8 cellular contexts compared by ENCODE assay signal in genomic region chr4:54658321-54659093, GRCh38. TPM values are rescaled to one million over a fixed set of nuclear protein-coding genes. Genes with fewer than 3 reads are reported as not detected.
DNase-seq lines count a peak whose midpoint lies in the region; TF ChIP-seq lines count a peak whose summit lies in the region.

No MANE protein-coding gene starts in this region.

- H3K4me2 ChIP-seq in neural cell (ENCODE audit: low read length) = peak overlapping the region; percentile 100

- TF ChIP-seq POLR2A in uterus (IDR thresholded peaks at IDR 0.05) = no peak

- no peaks in the 10 kb centered on the region for H4K20me1 ChIP-seq in neural cell (ENCODE audit: insufficient read depth)

- no peaks in the 10 kb centered on the region for H3K9me2 ChIP-seq in neural cell (ENCODE audit: insufficient read depth, low read length)

- DNase-seq in ELF-1 (ENCODE audit: low read depth, low spot score) (peak; percentile 91), HCEC 1CT (peak; percentile 13), NCI-H510A (lab: John Stamatoyannopoulos, UW) (peak; percentile 56), germinal center (ENCODE audit: low spot score) (peak; percentile 26), uterus (peak; percentile 18 to 35), HT-29 (ENCODE audit: low spot score) (no peak)
- peak; percentile 13 for DNase-seq in activated effector memory CD4-positive, alpha-beta T cell treated with Interleukin-2 at 50 U/mL for 16 hours

- peaks cover 59% of the 10 kb centered on the region for H3K27me3 ChIP-seq in neural cell (ENCODE audit: insufficient read depth, low read depth, low read length)
- H3K27me3 ChIP-seq in uterus = no peaks in the 10 kb centered on the region

- intact Hi-C loops in uterus (cut with DNase I; ENCODE audit: low total_unique reads) = no loop called here

- H3K27ac ChIP-seq in neural cell (ENCODE audit: low read length) (no peak overlapping the region), uterus (peak overlapping the region in 1 of 2 donors; percentile 40)

- no peak for TF ChIP-seq EP300 in neural cell (conservative IDR thresholded peaks at IDR 0.05; ENCODE audit: poor library complexity, severe bottlenecking)

- H3K9me3 ChIP-seq in neural cell (ENCODE audit: low read length) (no peaks in the 10 kb centered on the region), uterus (no peaks in the 10 kb centered on the region)

- TF ChIP-seq CTCF in neural cell (IDR thresholded peaks at IDR 0.05; ENCODE audit: poor library complexity, severe bottlenecking) = peak; percentile 66
- TF ChIP-seq CTCF in uterus (IDR thresholded peaks at IDR 0.05) = peak in 2 of 4 experiments; percentile 14 to 23

- H3K9ac ChIP-seq in neural cell (ENCODE audit: low read length) = peak overlapping the region; percentile 51

- no peaks in the 10 kb centered on the region for H3K4me1 ChIP-seq in uterus

- no peaks in the 10 kb centered on the region for H3K79me2 ChIP-seq in neural cell (replicated peaks; ENCODE audit: insufficient read depth, low read length)

- H2AFZ ChIP-seq in neural cell (ENCODE audit: low read depth, low read length) = peak overlapping the region; percentile 42

- H3K4me3 ChIP-seq in neural cell (ENCODE audit: low read length) (peak overlapping the region; percentile 86), uterus (peak overlapping the region; percentile 35 to 55)

- H3F3A ChIP-seq in neural cell (ENCODE audit: insufficient read depth, low read length, poor library complexity, severe bottlenecking) = no peaks in the 10 kb centered on the region

- no peaks in the 10 kb centered on the region for H3K36me3 ChIP-seq in neural cell (ENCODE audit: insufficient read depth, low read length)
- no peaks in the 10 kb centered on the region for H3K36me3 ChIP-seq in uterus

- TF ChIP-seq RAD21 in neural cell (conservative IDR thresholded peaks at IDR 0.05) = peak; percentile 46

TF ChIP-seq in neural cell, 6 proteins besides CTCF, POLR2A, EP300 and RAD21:
- TF ChIP-seq MXI1 (conservative IDR thresholded peaks at IDR 0.05; ENCODE audit: poor library complexity, severe bottlenecking) (peak; percentile 39), SMC3 (conservative IDR thresholded peaks at IDR 0.05; ENCODE audit: poor library complexity) (peak; percentile 55), EZH2 (IDR thresholded peaks at IDR 0.05; ENCODE audit: borderline replicate concordance, insufficient read depth, low read length, poor library complexity, severe bottlenecking) (no peak), REST (IDR thresholded peaks at IDR 0.05; ENCODE audit: borderline replicate concordance) (no peak), TAF1 (IDR thresholded peaks at IDR 0.05; ENCODE audit: low read depth) (peak; percentile 16), POLR2AphosphoS5 (IDR thresholded peaks at IDR 0.05) (no peak)

RNA-seq across cellular contexts. Expression of gene KIT, which starts 0.8 kb away (rescaled TPM):
- polyA plus RNA-seq in neural cell = 0.95 and 1.1 TPM in 2 replicates
- 2.1 and 2.9 TPM in 2 replicates for polyA minus RNA-seq in neural cell
- 10 to 100 TPM in 3 of 4 donors, 1 to 10 TPM in 1; 6.4 to 69.9 (median 40.3) TPM for total RNA-seq in uterus
- not detected in 2 replicates for total RNA-seq in HT-29 (2014; rRNA removed; shearing (Covaris generic))
